ENCODE assay signal across 26 cellular contexts in the genomic region with DNA sequence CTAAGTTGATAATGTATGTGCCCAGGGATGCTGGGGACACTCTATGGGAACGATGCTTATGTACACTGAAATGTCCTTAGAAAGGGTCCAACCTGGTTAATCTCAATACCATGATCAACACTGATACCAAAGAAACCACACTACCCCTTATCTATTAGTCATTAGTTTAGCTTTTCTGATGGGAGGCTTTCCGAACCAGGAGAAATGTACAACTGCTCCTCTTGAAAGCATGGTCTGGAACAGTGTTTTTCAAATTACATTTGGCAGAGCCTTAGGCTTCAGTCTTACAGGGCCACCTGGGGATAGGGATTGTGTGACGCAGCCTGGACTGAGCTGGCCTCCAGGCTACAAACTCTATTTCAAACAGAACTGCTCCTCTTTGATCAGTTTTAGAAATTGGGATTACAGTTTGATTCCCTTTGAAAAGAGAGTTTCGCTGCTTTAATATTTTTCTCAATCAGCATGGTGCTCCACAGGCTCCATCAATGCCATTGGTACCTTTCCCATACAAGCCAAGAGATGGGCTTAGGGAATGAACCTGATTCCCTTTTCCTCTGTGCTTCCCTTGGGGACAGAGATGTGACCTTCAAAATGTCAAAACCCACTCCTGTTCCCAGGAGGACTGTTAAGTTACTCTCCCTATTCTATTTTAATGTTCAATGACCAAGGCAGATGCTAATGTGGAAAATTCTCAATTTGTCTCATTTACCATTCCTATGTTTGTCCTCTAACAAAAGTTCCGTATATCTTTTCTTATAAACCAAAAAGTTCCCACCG.
DNase-seq lines count a peak whose midpoint lies in the region; ATAC-seq and TF ChIP-seq lines count a peak whose summit lies in the region.
"Had no signal": no experiment of that assay in that cellular context is flagged by ENCODE, and none has a peak within 500 bp of the region (broad histone marks: within the 10 kb centered on the region; RNA-seq: fewer than 3 reads in every experiment).

No MANE protein-coding gene starts in this region.

- no peak overlapping the region for H3K27ac Mint-ChIP-seq in neural progenitor cell
- H3K27ac Mint-ChIP-seq in Caco-2 (ENCODE audit: unreplicated experiment) = no peak overlapping the region
- H3K27ac Mint-ChIP-seq: CD4-positive, CD25-positive, alpha-beta regulatory T cell had no signal

- 75 to 87% (median 78%) methylated on average over 6 of the region's 6 CpGs for WGBS in heart left ventricle, 4 donors

- ATAC-seq in Right ventricle myocardium superior (ENCODE audit: poor library complexity) = peak; percentile 71
- ATAC-seq in heart left ventricle = peak; percentile 55 to 88 (median 75)
- ATAC-seq in HG02973 (IDR thresholded peaks at IDR 0.05; ENCODE audit: unreplicated experiment) = no peak
- ATAC-seq in HG03025 (IDR thresholded peaks at IDR 0.05; ENCODE audit: low FRiP score, unreplicated experiment) = no peak
- ATAC-seq: HCT116, PC-3 had no signal

- TF ChIP-seq POLR2A in heart left ventricle (IDR thresholded peaks at IDR 0.05) = no peak

- intact Hi-C loops in Right ventricle myocardium superior (cut with DNase I) = no loop called here
- intact Hi-C loops in cardiac septum (cut with DNase I) = no loop called here
- intact Hi-C loops in heart left ventricle (cut with DNase I) = loop anchor here in 1 of 10 donors (10.0 kb wide), 1 partner anchor 181 kb away; no protein-coding TSS in a partner anchor
- intact Hi-C loops in Caco-2 (cut with micrococcal nuclease; ENCODE audit: unreplicated experiment) = no loop called here
- intact Hi-C loops in ascending aorta (cut with DNase I) = no loop called here

- peak overlapping the region; percentile 0 for H3K4me2 ChIP-seq in neural progenitor cell

- H3K9ac ChIP-seq in neural progenitor cell = no peak overlapping the region

- CTCF ChIA-PET in Caco-2 (lab: Charles Lee) = no interaction called here

- H3K79me2 ChIP-seq in neural progenitor cell (ENCODE audit: low read depth) = no peaks in the 10 kb centered on the region

- DNase-seq in Right ventricle myocardium superior (peak; percentile 42), cardiac septum (ENCODE audit: low spot score) (no peak), heart left ventricle (peak in 4 of 5 donors; percentile 30 to 50 (median 34)), neural progenitor cell (ENCODE audit: low spot score) (peak; percentile 25), Caco-2 (no peak), ascending aorta (ENCODE audit: low spot score in 2 of 2) (no peak)
- DNase-seq: 8988T; ACHN; CD4-positive, CD25-positive, alpha-beta regulatory T cell; DMS53; IMR-90; KG1; MG63; NCI-H1105 treated with DMSO at 0.1 percent for 48 hours; NCI-H146; NCI-H1930; NCI-H2107; NCI-H446 treated with DMSO at 0.1 percent for 48 hours; NCI-H526; NCI-H82; NK-92 treated with Interleukin-12 subunit alpha and Interleukin-12 subunit beta, amount 100 ng/mL, for 24 hours; PC-3 had no signal

- no peaks in the 10 kb centered on the region for H4K20me1 ChIP-seq in neural progenitor cell (ENCODE audit: low read depth)

- H3K27me3 Mint-ChIP-seq in neural progenitor cell (ENCODE audit: insufficient read depth, low read depth) (no peaks in the 10 kb centered on the region), Caco-2 (ENCODE audit: insufficient read depth, unreplicated experiment) (no peaks in the 10 kb centered on the region)
- H3K27me3 Mint-ChIP-seq: CD4-positive, CD25-positive, alpha-beta regulatory T cell had no signal

- POLR2A ChIA-PET in Caco-2 (lab: Charles Lee) = no interaction called here

- H3K4me1 Mint-ChIP-seq in neural progenitor cell (peaks cover 14% of the 10 kb centered on the region), Caco-2 (ENCODE audit: low read depth, unreplicated experiment) (no peaks in the 10 kb centered on the region)
- H3K4me1 Mint-ChIP-seq: CD4-positive, CD25-positive, alpha-beta regulatory T cell had no signal

- no peaks in the 10 kb centered on the region for H3K36me3 Mint-ChIP-seq in neural progenitor cell
- H3K36me3 Mint-ChIP-seq in Caco-2 (ENCODE audit: insufficient read depth, unreplicated experiment) = no peaks in the 10 kb centered on the region
- H3K36me3 Mint-ChIP-seq: CD4-positive, CD25-positive, alpha-beta regulatory T cell had no signal

- H2AFZ ChIP-seq in neural progenitor cell (replicated peaks) = no peak overlapping the region

- H3K4me1 ChIP-seq in heart left ventricle (peaks cover 0 to 5% (median 0%) of the 10 kb centered on the region in 12 donors), neural progenitor cell (peaks cover 7% of the 10 kb centered on the region), Caco-2 (no peaks in the 10 kb centered on the region), ascending aorta (no peaks in the 10 kb centered on the region)
- H3K4me1 ChIP-seq: SJSA1 had no signal

- H3F3A ChIP-seq in neural progenitor cell (ENCODE audit: low read depth) = no peaks in the 10 kb centered on the region

- H3K27ac ChIP-seq in heart left ventricle (peak overlapping the region in 5 of 12 donors; percentile 15 to 38 (median 34)), neural progenitor cell (no peak overlapping the region), ascending aorta (no peak overlapping the region)
- H3K27ac ChIP-seq: SJSA1 had no signal

- H3K9me3 ChIP-seq in heart left ventricle (no peaks in the 10 kb centered on the region), neural progenitor cell (ENCODE audit: low read depth) (no peaks in the 10 kb centered on the region), Caco-2 (no peaks in the 10 kb centered on the region), ascending aorta (no peaks in the 10 kb centered on the region)
- H3K9me3 ChIP-seq: MG63, SJSA1 had no signal

- no peaks in the 10 kb centered on the region for H3K9me3 Mint-ChIP-seq in neural progenitor cell
- H3K9me3 Mint-ChIP-seq in Caco-2 (ENCODE audit: unreplicated experiment) = peaks cover 7% of the 10 kb centered on the region

- no peak overlapping the region for H3K4me3 Mint-ChIP-seq in neural progenitor cell
- no peak overlapping the region for H3K4me3 Mint-ChIP-seq in Caco-2 (ENCODE audit: unreplicated experiment)
- H3K4me3 Mint-ChIP-seq: CD4-positive, CD25-positive, alpha-beta regulatory T cell had no signal

- no peak overlapping the region for H3K4me3 ChIP-seq in heart left ventricle
- no peak overlapping the region for H3K4me3 ChIP-seq in neural progenitor cell
- H3K4me3 ChIP-seq in Caco-2 (ENCODE audit: low read depth, low read length) = no peak overlapping the region
- H3K4me3 ChIP-seq in ascending aorta = no peak overlapping the region
- H3K4me3 ChIP-seq: MG63, SJSA1 had no signal

- H3K36me3 ChIP-seq in heart left ventricle (no peaks in the 10 kb centered on the region), neural progenitor cell (no peaks in the 10 kb centered on the region), Caco-2 (ENCODE audit: control insufficient read depth, insufficient read depth, low read length) (no peaks in the 10 kb centered on the region), ascending aorta (no peaks in the 10 kb centered on the region)
- H3K36me3 ChIP-seq: MG63, SJSA1 had no signal

- no peaks in the 10 kb centered on the region for H3K27me3 ChIP-seq in heart left ventricle
- no peaks in the 10 kb centered on the region for H3K27me3 ChIP-seq in neural progenitor cell
- H3K27me3 ChIP-seq in Caco-2 (replicated peaks; ENCODE audit: control insufficient read depth, insufficient read depth, low read length) = no peaks in the 10 kb centered on the region
- H3K27me3 ChIP-seq in ascending aorta = no peaks in the 10 kb centered on the region
- H3K27me3 ChIP-seq: MG63, SJSA1 had no signal

- BruUV-seq in Caco-2 (replicated peaks; lab: Mats Ljungman, UMichigan) = no TSS peak

- TF ChIP-seq CTCF in heart left ventricle (IDR thresholded peaks at IDR 0.05) (peak in 3 of 12 donors; percentile 11 to 25 (median 19)), neural progenitor cell (IDR thresholded peaks at IDR 0.05) (no peak), Caco-2 (IDR thresholded peaks at IDR 0.05; ENCODE audit: insufficient read depth in 1 of 2, low read depth in 1 of 2, low read length in 1 of 2, severe bottlenecking in 1 of 2, unreplicated experiment in 1 of 2) (no peak), ascending aorta (IDR thresholded peaks at IDR 0.05) (peak in 1 of 3 experiments; percentile 6)

Comparison
In these comparisons a context has a peak if more than half of its experiments do, and no peak if none do; other contexts are left out.
1. DNase-seq: peak in Right ventricle myocardium superior (single experiment), heart left ventricle (4 of 5) and neural progenitor cell (single experiment); none in cardiac septum (single experiment), Caco-2 (0 of 2) and ascending aorta (0 of 2).
2. ATAC-seq: peak in Right ventricle myocardium superior (single experiment) and heart left ventricle (4 of 4); none in HG02973 (single experiment) and HG03025 (single experiment).